24 cellular contexts compared by ENCODE assay signal in the genomic region with DNA sequence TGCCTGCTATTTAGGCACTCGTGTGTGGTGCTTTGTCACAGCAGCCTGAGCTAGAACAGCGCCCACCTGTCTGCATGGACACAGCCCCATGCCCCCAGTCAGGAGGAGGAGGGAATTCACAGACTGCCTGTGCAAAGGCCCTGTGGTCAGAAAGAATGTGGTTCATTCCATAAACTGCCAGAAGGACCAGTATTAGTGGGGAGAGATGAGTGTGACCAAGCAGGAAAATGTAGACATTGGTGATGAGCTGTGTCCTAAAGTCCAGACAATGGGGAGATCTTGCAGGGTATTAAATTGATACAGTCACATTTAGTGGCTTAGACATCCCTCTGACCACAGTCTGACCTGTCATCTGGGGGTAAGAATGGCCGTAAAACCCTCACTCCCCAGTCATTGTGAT.
"Had no signal": no experiment of that assay in that cellular context is flagged by ENCODE, and none has a peak within 500 bp of the region (broad histone marks: within the 10 kb centered on the region; RNA-seq: fewer than 3 reads in every experiment).

No MANE protein-coding gene starts in this region.

- H3K27me3 Mint-ChIP-seq: stimulated activated naive B cell treated with anti-CD40 and anti-IgM and Interleukin-4, amounts not matched to agents 10 μg/mL and 1 μg/mL and 100 μg/mL, for 72 hours had no signal

- H3K36me3 ChIP-seq: ovary, uterus had no signal

- H3K27me3 ChIP-seq: ovary, testis, uterus had no signal

- H3K4me3 ChIP-seq: lung, ovary, psoas muscle, testis, uterus had no signal

- H3K9me3 ChIP-seq: ovary, psoas muscle, testis, uterus had no signal

- FAIRE-seq: keratinocyte, small intestine had no signal

- ATAC-seq: activated CD4-positive, alpha-beta T cell treated with anti-CD3 and anti-CD28 coated beads for 36 hours; activated T-cell treated with anti-CD3 and anti-CD28 coated beads, Interleukin-2, amount 50 U/mL, for 72 hours; naive thymus-derived CD4-positive, alpha-beta T cell; psoas muscle; right cardiac atrium; stimulated activated naive B cell treated with anti-CD40 and anti-IgM and Interleukin-4, amounts not matched to agents 10 μg/mL and 1 μg/mL and 100 μg/mL, for 72 hours; T-cell; WTC11 had no signal

- H3K27ac ChIP-seq: ovary, psoas muscle, testis, uterus had no signal

- H3K27ac Mint-ChIP-seq: activated CD4-positive, alpha-beta T cell treated with anti-CD3 and anti-CD28 coated beads for 36 hours; activated naive CD4-positive, alpha-beta T cell treated with anti-CD3 and anti-CD28 coated beads, Interleukin-2, amount 10 ng/mL, durations not matched to agents 7 days and 5 days; activated T-cell treated with anti-CD3 and anti-CD28 coated beads, Interleukin-2, amount 50 U/mL, for 72 hours; stimulated activated naive B cell treated with anti-CD40 and anti-IgM and Interleukin-4, amounts not matched to agents 10 μg/mL and 1 μg/mL and 100 μg/mL, for 72 hours; T-cell; WTC11 had no signal

- H3K4me3 Mint-ChIP-seq: activated CD4-positive, alpha-beta T cell treated with anti-CD3 and anti-CD28 coated beads for 36 hours; activated naive CD4-positive, alpha-beta T cell treated with anti-CD3 and anti-CD28 coated beads, Interleukin-2, amount 10 ng/mL, durations not matched to agents 7 days and 5 days; activated T-cell treated with anti-CD3 and anti-CD28 coated beads, Interleukin-2, amount 50 U/mL, for 72 hours; naive thymus-derived CD4-positive, alpha-beta T cell; stimulated activated naive B cell treated with anti-CD40 and anti-IgM and Interleukin-4, amounts not matched to agents 10 μg/mL and 1 μg/mL and 100 μg/mL, for 72 hours; T-cell; WTC11 had no signal

- H3K4me1 ChIP-seq: psoas muscle, testis, uterus had no signal

- DNase-seq: activated CD4-positive, alpha-beta T cell treated with anti-CD3 and anti-CD28 coated beads for 36 hours; activated CD4-positive, alpha-beta T cell treated with anti-CD3 and anti-CD28 coated beads, Interleukin-2, amount 50 U/mL, for 4 hours; activated effector memory CD4-positive, alpha-beta T cell treated with anti-CD3 and anti-CD28 coated beads, Interleukin-2, amount 50 U/mL, for 16 hours; activated naive CD4-positive, alpha-beta T cell treated with anti-CD3 and anti-CD28 coated beads, Interleukin-2, amount 10 ng/mL, durations not matched to agents 7 days and 5 days; activated T-cell treated with anti-CD3 and anti-CD28 coated beads, Interleukin-2, amount 50 U/mL, for 72 hours; amygdala; dermis blood vessel endothelial cell; effector CD8-positive, alpha-beta T cell; erythroblast; foreskin fibroblast; naive thymus-derived CD4-positive, alpha-beta T cell; ovary; right cardiac atrium; small intestine; stimulated activated CD4-positive, alpha-beta T cell treated with anti-CD3 and anti-CD28 coated beads, Interleukin-15, amount 100 ng/mL, for 24 hours; stimulated activated naive B cell treated with anti-CD40 and anti-IgM and Interleukin-4, amounts not matched to agents 10 μg/mL and 1 μg/mL and 100 μg/mL, for 72 hours; T-cell; testis; trophoblast cell; uterus had no signal

- H3K36me3 Mint-ChIP-seq: activated naive CD4-positive, alpha-beta T cell treated with anti-CD3 and anti-CD28 coated beads, Interleukin-2, amount 10 ng/mL, durations not matched to agents 7 days and 5 days; stimulated activated naive B cell treated with anti-CD40 and anti-IgM and Interleukin-4, amounts not matched to agents 10 μg/mL and 1 μg/mL and 100 μg/mL, for 72 hours; T-cell had no signal
